9 cellular contexts compared by ENCODE assay signal in the genomic region with DNA sequence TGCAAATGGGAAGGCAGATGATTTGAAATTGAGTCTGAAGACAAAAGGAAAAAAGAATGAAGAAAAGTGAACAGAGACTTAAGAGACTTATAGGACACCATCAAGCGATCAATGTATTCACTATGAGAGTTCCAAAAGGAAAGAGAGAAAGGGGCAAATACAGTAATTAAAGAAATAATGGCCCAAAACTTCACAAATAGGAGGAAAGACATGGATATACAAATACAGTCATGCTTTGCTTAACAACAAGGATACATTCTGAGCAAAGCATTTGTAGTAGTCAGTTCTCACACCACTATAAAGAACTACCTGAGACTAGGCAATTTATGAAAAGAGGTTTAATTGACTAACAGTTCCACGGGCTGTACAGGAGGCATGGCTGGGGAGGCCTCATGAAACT.
"Had no signal": no experiment of that assay in that cellular context is flagged by ENCODE, and none has a peak within 500 bp of the region (broad histone marks: within the 10 kb centered on the region; RNA-seq: fewer than 3 reads in every experiment).

No MANE protein-coding gene starts in this region.

- FAIRE-seq: HTR-8/SVneo, K562 had no signal

- H3K4me3 Mint-ChIP-seq: HFFc6 had no signal

- H3K27ac Mint-ChIP-seq: HFFc6 had no signal

- DNase-seq: GM23248, GOT3, H7, HCEC 1CT, HFFc6, IMR-90, KG1 had no signal

- ATAC-seq: K562 had no signal

- H3K4me3 ChIP-seq: GM23248, K562 had no signal

- H3K27ac ChIP-seq: GM23248 had no signal
